14 cellular contexts compared by ENCODE assay signal in genomic region chr5:56176155-56176798, GRCh38. TPM values are rescaled to one million over a fixed set of nuclear protein-coding genes. Genes with fewer than 3 reads are reported as not detected.
A peak's percentile ranks its signal among the peaks of the same experiment; 100 is the strongest.
DNase-seq lines count a peak whose midpoint lies in the region; ATAC-seq, FAIRE-seq and TF ChIP-seq lines count a peak whose summit lies in the region.
"Had no signal": no experiment of that assay in that cellular context is flagged by ENCODE, and none has a peak within 500 bp of the region (broad histone marks: within the 10 kb centered on the region; RNA-seq: fewer than 3 reads in every experiment).

No MANE protein-coding gene starts in this region.

- H3K27ac ChIP-seq in smooth muscle cell (ENCODE audit: low read depth) (no peak overlapping the region), HepG2 (ENCODE audit: extremely low read length, insufficient read depth, low read length) (no peak overlapping the region)

- H3K36me3 ChIP-seq in smooth muscle cell (ENCODE audit: low read depth) (no peaks in the 10 kb centered on the region), HepG2 (replicated peaks in 1 of 2; ENCODE audit: control insufficient read depth in 1 of 2, insufficient read depth in 2 of 2, low read length in 2 of 2) (no peaks in the 10 kb centered on the region)
- H3K36me3 ChIP-seq: adrenal gland had no signal

- DNase-seq in CD14-positive monocyte (ENCODE audit: low spot score) (no peak), cardiac fibroblast (ENCODE audit: low read depth in 2 of 2) (peak; percentile 79 to 93), left kidney (ENCODE audit: low read depth, low spot score) (peak; percentile 46), smooth muscle cell (lab: John Stamatoyannopoulos, UW; ENCODE audit: unreplicated experiment) (no peak), T-helper 9 cell (no peak), HepG2 (ENCODE audit: low spot score) (no peak), NCI-H446 (lab: John Stamatoyannopoulos, UW) (no peak), RKO (ENCODE audit: low spot score) (no peak)
- DNase-seq: activated B cell treated with CpG ODN at 0.5 μM for 24 hours; CD8-positive, alpha-beta T cell; NCI-H2081 treated with DMSO at 0.1 percent for 48 hours; occipital lobe had no signal

- peaks cover 0 to 2% (median 1%) of the 10 kb centered on the region in 3 donors for H3K27me3 Mint-ChIP-seq in CD14-positive monocyte (ENCODE audit: low read depth in 3 of 3)

- no peak for FAIRE-seq in HepG2 (lab: Jason Lieb, UNC)

- H3K27me3 ChIP-seq in smooth muscle cell (ENCODE audit: low read depth): no peaks in the 10 kb centered on the region
- no peaks in the 10 kb centered on the region for H3K27me3 ChIP-seq in HepG2 (ENCODE audit: control insufficient read depth in 1 of 2, insufficient read depth in 2 of 2, low read length in 2 of 2)
- H3K27me3 ChIP-seq: adrenal gland had no signal

- TF ChIP-seq CTCF in CD14-positive monocyte (IDR thresholded peaks at IDR 0.05): no peak
- no peak for TF ChIP-seq CTCF in cardiac fibroblast (IDR thresholded peaks at IDR 0.05; ENCODE audit: low read depth, low read length)
- no peak for TF ChIP-seq CTCF in smooth muscle cell (IDR thresholded peaks at IDR 0.05; ENCODE audit: borderline replicate concordance, insufficient read depth, poor library complexity, severe bottlenecking)
- TF ChIP-seq CTCF in HepG2 (CRISPR knock-in tag; IDR thresholded peaks at IDR 0.05): no peak

- H3K4me2 ChIP-seq in smooth muscle cell (peak overlapping the region; percentile 61), HepG2 (ENCODE audit: low read depth, low read length) (no peak overlapping the region)

- H3K4me1 ChIP-seq in smooth muscle cell (ENCODE audit: low read depth) (peaks cover 6% of the 10 kb centered on the region), HepG2 (ENCODE audit: insufficient read depth, low read length) (no peaks in the 10 kb centered on the region)

- no peak overlapping the region for H3K4me3 Mint-ChIP-seq in CD14-positive monocyte
- H3K4me3 Mint-ChIP-seq: activated B cell treated with CpG ODN at 0.5 μM for 24 hours; CD8-positive, alpha-beta T cell had no signal

- H3K79me2 ChIP-seq in smooth muscle cell (ENCODE audit: low read depth) (no peaks in the 10 kb centered on the region), HepG2 (ENCODE audit: insufficient read depth, low read length) (no peaks in the 10 kb centered on the region)

- in situ Hi-C loops in HepG2 (cut with HindIII; ENCODE audit: extremely low pct_ligation_motif_present, low pct_unique_long_range_greater_than_20kb): no loop called here

- POLR2A ChIA-PET in HepG2 (lab: Yijun Ruan, JAX): interaction anchor here (0.5 kb wide), 1 partner anchor 188 kb away, joined by 3 read pairs; no protein-coding TSS in a partner anchor

- H3K9me3 ChIP-seq in smooth muscle cell (replicated peaks; ENCODE audit: low read depth): no peaks in the 10 kb centered on the region
- no peaks in the 10 kb centered on the region for H3K9me3 ChIP-seq in HepG2 (ENCODE audit: low read length)
- H3K9me3 ChIP-seq: adrenal gland had no signal

- no peak for ATAC-seq in HepG2
- ATAC-seq: CD8-positive, alpha-beta T cell; left lobe of liver had no signal

- peak overlapping the region; percentile 86 to 99 (median 95) for H3K27ac Mint-ChIP-seq in CD14-positive monocyte
- H3K27ac Mint-ChIP-seq: activated B cell treated with CpG ODN at 0.5 μM for 24 hours; CD8-positive, alpha-beta T cell had no signal

- no peaks in the 10 kb centered on the region for H3F3A ChIP-seq in smooth muscle cell (ENCODE audit: low read depth)

- H4K20me1 ChIP-seq in smooth muscle cell (ENCODE audit: low read depth) (no peaks in the 10 kb centered on the region), HepG2 (ENCODE audit: insufficient read depth, low read length) (no peaks in the 10 kb centered on the region)

- H3K36me3 Mint-ChIP-seq in CD14-positive monocyte: no peaks in the 10 kb centered on the region
- H3K36me3 Mint-ChIP-seq: CD8-positive, alpha-beta T cell had no signal

- WGBS in smooth muscle cell (ENCODE audit: low lambda C conversion rate): 91% methylated on average over 6 of the region's 6 CpGs
- WGBS in HepG2 (ENCODE audit: low lambda C conversion rate): 100% methylated on average over 6 of the region's 6 CpGs

- intact Hi-C loops in CD14-positive monocyte (cut with micrococcal nuclease) (loop anchor here in 1 of 2 donors (10.0 kb wide), 1 partner anchor 181 kb away; the partner anchor contains the start of gene IL6ST), HepG2 (cut with micrococcal nuclease; ENCODE audit: unreplicated experiment) (no loop called here)

- TF ChIP-seq POLR2A in HepG2 (IDR thresholded peaks at IDR 0.05; ENCODE audit: insufficient read depth in 1 of 2, low read depth in 2 of 2, low read length in 2 of 2): no peak

- CTCF ChIA-PET in HepG2 (lab: Yijun Ruan, JAX; ENCODE audit: low intra/inter-chr PET ratio, low total read pairs): no interaction called here

- H3K9ac ChIP-seq in smooth muscle cell (ENCODE audit: low read depth) (no peak overlapping the region), HepG2 (ENCODE audit: insufficient read depth, low read depth, low read length) (no peak overlapping the region)

- no peak overlapping the region for H3K4me3 ChIP-seq in cardiac fibroblast (replicated peaks in 1 of 2; ENCODE audit: low read depth in 2 of 2, low read length in 2 of 2)
- no peak overlapping the region for H3K4me3 ChIP-seq in smooth muscle cell
- no peak overlapping the region for H3K4me3 ChIP-seq in HepG2 (replicated peaks in 1 of 3; ENCODE audit: insufficient read depth in 1 of 3, low read depth in 2 of 3, low read length in 3 of 3)
- H3K4me3 ChIP-seq: adrenal gland had no signal

- no peak overlapping the region for H2AFZ ChIP-seq in smooth muscle cell (ENCODE audit: low read depth)
- no peak overlapping the region for H2AFZ ChIP-seq in HepG2 (ENCODE audit: low read length)

- TF ChIP-seq EP300 in HepG2 (IDR thresholded peaks at IDR 0.05; ENCODE audit: low read depth in 2 of 2, low read length in 2 of 2) (no peak), HepG2 (CRISPR knock-in tag; IDR thresholded peaks at IDR 0.05; ENCODE audit: borderline replicate concordance) (no peak)

- H3K4me1 Mint-ChIP-seq in CD14-positive monocyte: peaks cover 72% of the 10 kb centered on the region
- H3K4me1 Mint-ChIP-seq: activated B cell treated with CpG ODN at 0.5 μM for 24 hours had no signal

- BruUV-seq in HepG2 (replicated peaks; lab: Mats Ljungman, UMichigan): no TSS peak

- no peak for TF ChIP-seq RAD21 in HepG2 (CRISPR knock-in tag; IDR thresholded peaks at IDR 0.05)

- H3K9me3 Mint-ChIP-seq in CD14-positive monocyte: no peaks in the 10 kb centered on the region
- H3K9me3 Mint-ChIP-seq: activated B cell treated with CpG ODN at 0.5 μM for 24 hours; CD8-positive, alpha-beta T cell had no signal

TF ChIP-seq in HepG2, 621 proteins besides CTCF, POLR2A, EP300 and RAD21 (continues in another document):
- TF ChIP-seq REPIN1 (CRISPR knock-in tag; IDR thresholded peaks at IDR 0.05; ENCODE audit: borderline replicate concordance, low read depth) (no peak), ZNF317 (CRISPR knock-in tag; IDR thresholded peaks at IDR 0.05) (no peak), ZBTB7A (CRISPR knock-in tag; IDR thresholded peaks at IDR 0.05) (no peak), SRSF9 (IDR thresholded peaks at IDR 0.05; ENCODE audit: borderline replicate concordance, insufficient read depth, low read depth, low read length, poor library complexity, severe bottlenecking) (no peak)

RNA-seq across cellular contexts. Expression of gene ANKRD55, which starts 56.9 kb away (rescaled TPM):
- under 1 TPM; 0.20 to 0.28 TPM for polyA plus RNA-seq in CD14-positive monocyte
- total RNA-seq in smooth muscle cell: 0.27 and 1.7 TPM in 2 replicates
- 0.70 and 1.1 TPM in 2 replicates for polyA plus RNA-seq in smooth muscle cell
- total RNA-seq in HepG2 (2016; rRNA removed; fragmentation: Illumina TruSeq; extraction: Trizol): 0.11 and 0.31 TPM in 2 replicates
- total RNA-seq in HepG2 (2016; cell fraction: cytosol; rRNA removed; fragmentation: Illumina TruSeq; extraction: Trizol; ENCODE audit: low read depth): not detected in 2 replicates
- total RNA-seq in HepG2 (2016; cell fraction: insoluble cytoplasmic fraction; rRNA removed; fragmentation: Illumina TruSeq; extraction: Trizol): 0.17 TPM in 1 of 2 replicates, not detected in the other
- total RNA-seq in HepG2 (2016; cell fraction: membrane; rRNA removed; fragmentation: Illumina TruSeq; extraction: Trizol): 0.24 and 0.31 TPM in 2 replicates
- 0.25 TPM in 1 of 2 replicates, not detected in the other for total RNA-seq in HepG2 (2016; cell fraction: nucleus; rRNA removed; fragmentation: Illumina TruSeq; extraction: Trizol)
- polyA plus RNA-seq in HepG2 (2011; rRNA removed): 0.10 and 0.28 TPM in 2 replicates
- polyA plus RNA-seq in HepG2 (2011; cell fraction: cytosol; rRNA removed): 0.12 and 0.13 TPM in 2 replicates
- 0.09 and 0.18 TPM in 2 replicates for polyA plus RNA-seq in HepG2 (2011; cell fraction: nucleus; rRNA removed)
- 0.12 TPM in 1 of 2 replicates, not detected in the other for polyA plus RNA-seq in HepG2 (2012)
- 0.15 and 0.29 TPM in 2 replicates for polyA plus RNA-seq in HepG2 (2016; cell fraction: cytosol; fragmentation: Illumina TruSeq; extraction: Trizol; ENCODE audit: low read depth)
- 0.40 and 0.46 TPM in 2 replicates for polyA plus RNA-seq in HepG2 (2016; cell fraction: insoluble cytoplasmic fraction; fragmentation: Illumina TruSeq; extraction: Trizol; ENCODE audit: low read depth)
- 0.19 and 0.24 TPM in 2 replicates for polyA plus RNA-seq in HepG2 (2016; cell fraction: membrane; fragmentation: Illumina TruSeq; extraction: Trizol; ENCODE audit: low read depth)
- polyA plus RNA-seq in HepG2 (2016; cell fraction: nucleus; fragmentation: Illumina TruSeq; extraction: Trizol; ENCODE audit: insufficient read depth, low read depth): 0.31 TPM in 1 of 2 replicates, not detected in the other
- polyA minus RNA-seq in HepG2 (2011; rRNA and poly(A)+ RNA removed; ENCODE audit: low replicate concordance): 0.21 TPM in 1 of 2 replicates, not detected in the other
- not detected in 2 replicates for polyA minus RNA-seq in HepG2 (2011; cell fraction: cytosol; rRNA and poly(A)+ RNA removed)
- not detected in 2 replicates for polyA minus RNA-seq in HepG2 (2011; cell fraction: nucleus; rRNA and poly(A)+ RNA removed)
- total RNA-seq: activated B cell treated with CpG ODN at 0.5 μM for 24 hours; CD8-positive, alpha-beta T cell had no signal

Comparison
In these comparisons a context has a peak if more than half of its experiments do, and no peak if none do; other contexts are left out.
1. DNase-seq: peak in cardiac fibroblast (2 of 2) and left kidney (single experiment); none in CD14-positive monocyte (single experiment), smooth muscle cell (single experiment), T-helper 9 cell (single experiment), HepG2 (single experiment), NCI-H446 (0 of 2) and RKO (single experiment).